In the genomic region with DNA sequence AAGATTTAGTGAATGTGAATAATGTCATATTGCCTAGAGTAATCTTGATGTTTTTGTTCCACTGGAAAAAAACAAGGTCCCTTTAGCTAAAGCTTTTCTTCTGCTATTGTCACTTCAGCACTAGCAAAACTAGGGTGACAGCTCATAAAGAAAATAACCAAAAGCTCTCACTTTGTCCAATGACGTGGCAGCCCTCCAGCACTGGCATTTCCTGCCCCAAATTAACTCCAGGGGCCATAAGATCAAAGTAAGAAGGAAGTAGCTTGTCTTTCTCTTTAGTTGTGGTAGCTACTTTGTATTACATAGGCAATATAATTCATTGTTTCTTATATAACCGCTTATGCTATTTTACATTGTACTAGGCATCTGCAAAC, we compare ENCODE assay signal across 8 cellular contexts. TPM values are rescaled to one million over a fixed set of nuclear protein-coding genes. Genes with fewer than 3 reads are reported as not detected.
A peak's percentile ranks its signal among the peaks of the same experiment; 100 is the strongest.
DNase-seq lines count a peak whose midpoint lies in the region; ATAC-seq, FAIRE-seq and TF ChIP-seq lines count a peak whose summit lies in the region.

No MANE protein-coding gene starts in this region.

- peak; percentile 96 for ATAC-seq in GM19438 (IDR thresholded peaks at IDR 0.05; ENCODE audit: low read depth, unreplicated experiment)
- peak; percentile 96 for ATAC-seq in HG03439 (IDR thresholded peaks at IDR 0.05; ENCODE audit: unreplicated experiment)
- ATAC-seq in K562, result peak; percentile 67
- ATAC-seq in mucosa of descending colon, result peak; percentile 73

- BruUV-seq in K562 (replicated peaks; lab: Mats Ljungman, UMichigan), result no TSS peak

- in situ Hi-C loops in K562 (cut with MboI), result no loop called here

- peak overlapping the region; percentile 40; the same call in 1 of the 3 replicates for H3K27ac ChIP-seq in K562 (ENCODE audit: extremely low read depth, low read depth, low read length)

- no peaks in the 10 kb centered on the region for H3K27me3 ChIP-seq in K562 (ENCODE audit: control insufficient read depth in 2 of 2, insufficient read depth in 2 of 2, low read length in 2 of 2)

- H3K27ac Mint-ChIP-seq in type B pancreatic cell, result peak overlapping the region; percentile 22

- intact Hi-C loops in K562 (cut with micrococcal nuclease), result no loop called here
- intact Hi-C loops in mucosa of descending colon (cut with DNase I, micrococcal nuclease), result no loop called here

- TF ChIP-seq POLR2A in K562 (conservative IDR thresholded peaks at IDR 0.05), result no peak

- no peaks in the 10 kb centered on the region for H3K9me3 Mint-ChIP-seq in type B pancreatic cell

- H4K20me1 ChIP-seq in K562 (replicated peaks; ENCODE audit: control insufficient read depth, insufficient read depth, low read length), result no peaks in the 10 kb centered on the region

- DNase-seq in Ammon's horn (ENCODE audit: low spot score), result peak; percentile 46
- peak; percentile 15 for DNase-seq in T-helper 9 cell
- peak in 1 of 4 experiments; percentile 40 for DNase-seq in K562 (ENCODE audit: extremely low read depth in 1 of 4, low spot score in 3 of 4)
- peak in 2 of 3 donors; percentile 40 for DNase-seq in mucosa of descending colon
- DNase-seq in type B pancreatic cell (ENCODE audit: extremely low spot score, unreplicated experiment), result no peak
- DNase-seq in iPS-NIHi7 (ENCODE audit: extremely low spot score), result no peak

- H3K9me1 ChIP-seq in K562 (ENCODE audit: control insufficient read depth, insufficient read depth, low read length), result no peaks in the 10 kb centered on the region

- POLR2A ChIA-PET in K562 (lab: Yijun Ruan, JAX), result interaction anchor here (1.0 to 1.6 kb wide), 5 partner anchors 8 to 72 kb away, joined by 3 to 5 read pairs (median 3); no protein-coding TSS in a partner anchor

- H3K9ac ChIP-seq in K562 (ENCODE audit: insufficient read depth in 1 of 2, low read depth in 2 of 2, low read length in 2 of 2), result no peak overlapping the region

- TF ChIP-seq CTCF in K562 (IDR thresholded peaks at IDR 0.05 in 2 of 3, conservative IDR thresholded peaks at IDR 0.05 in 1 of 3; ENCODE audit: insufficient read depth in 2 of 3, low read depth in 1 of 3, low read length in 3 of 3) (no peak), mucosa of descending colon (IDR thresholded peaks at IDR 0.05) (no peak), type B pancreatic cell (conservative IDR thresholded peaks at IDR 0.05) (no peak)

- H3K27me3 Mint-ChIP-seq in type B pancreatic cell, result no peaks in the 10 kb centered on the region

- H3K36me3 Mint-ChIP-seq in type B pancreatic cell, result no peaks in the 10 kb centered on the region

- no peak for TF ChIP-seq EP300 in K562 (IDR thresholded peaks at IDR 0.05; ENCODE audit: low read length)

- no peaks in the 10 kb centered on the region for H3K79me2 ChIP-seq in K562 (ENCODE audit: control insufficient read depth, insufficient read depth, low read length)

- no peak overlapping the region for H3K4me3 Mint-ChIP-seq in type B pancreatic cell

- CTCF ChIA-PET in K562 (lab: Yijun Ruan, JAX; ENCODE audit: low intra/inter-chr PET ratio), result no interaction called here

- peaks cover 5% of the 10 kb centered on the region for H3K4me1 Mint-ChIP-seq in type B pancreatic cell (ENCODE audit: unreplicated experiment)

- no peaks in the 10 kb centered on the region; a peak in 2 of 5 replicates for H3K4me1 ChIP-seq in K562 (replicated peaks in 1 of 2; ENCODE audit: control insufficient read depth in 2 of 2, insufficient read depth in 2 of 2, low read length in 2 of 2)
- peaks cover 9% of the 10 kb centered on the region for H3K4me1 ChIP-seq in mucosa of descending colon (ENCODE audit: low read depth)

- H3K9me3 ChIP-seq in K562 (replicated peaks; ENCODE audit: control insufficient read depth, insufficient read depth, low read depth, low read length) (no peaks in the 10 kb centered on the region), mucosa of descending colon (no peaks in the 10 kb centered on the region)

- no peaks in the 10 kb centered on the region for H3K36me3 ChIP-seq in K562 (ENCODE audit: control insufficient read depth, insufficient read depth, low read length)
- H3K36me3 ChIP-seq in mucosa of descending colon (ENCODE audit: low read depth), result no peaks in the 10 kb centered on the region

- peak overlapping the region; percentile 13; the same call in 1 of the 2 replicates for H2AFZ ChIP-seq in K562 (ENCODE audit: low read depth, low read length)

- TF ChIP-seq RAD21 in K562 (CRISPR knock-in tag; conservative IDR thresholded peaks at IDR 0.05 in 1 of 2, IDR thresholded peaks at IDR 0.05 in 1 of 2), result no peak

- H3K4me3 ChIP-seq in K562 (no peak overlapping the region), mucosa of descending colon (no peak overlapping the region)

- no peak overlapping the region for H3K4me2 ChIP-seq in K562 (ENCODE audit: insufficient read depth, low read length)

- 50% methylated on average over 2 of the region's 2 CpGs for WGBS in K562 (ENCODE audit: insufficient coverage, low coverage, missing lambda C conversion rate)

- FAIRE-seq in K562 (lab: Jason Lieb, UNC), result no peak

TF ChIP-seq in K562, 482 proteins besides CTCF, POLR2A, EP300 and RAD21:
- TF ChIP-seq CREM (IDR thresholded peaks at IDR 0.05; ENCODE audit: low read depth), result peak; percentile 20; the same call in 1 of the 2 replicates
- peak; percentile 42 for TF ChIP-seq MEIS2 (IDR thresholded peaks at IDR 0.05; ENCODE audit: partially characterized antibody)
- no peak for TF ChIP-seq GTF2A2 (tag; IDR thresholded peaks at IDR 0.05)
- peak; percentile 29; the same call in 1 of the 2 replicates for TF ChIP-seq GABPA (tag; conservative IDR thresholded peaks at IDR 0.05; ENCODE audit: low read depth)
- TF ChIP-seq, protein P1, sequence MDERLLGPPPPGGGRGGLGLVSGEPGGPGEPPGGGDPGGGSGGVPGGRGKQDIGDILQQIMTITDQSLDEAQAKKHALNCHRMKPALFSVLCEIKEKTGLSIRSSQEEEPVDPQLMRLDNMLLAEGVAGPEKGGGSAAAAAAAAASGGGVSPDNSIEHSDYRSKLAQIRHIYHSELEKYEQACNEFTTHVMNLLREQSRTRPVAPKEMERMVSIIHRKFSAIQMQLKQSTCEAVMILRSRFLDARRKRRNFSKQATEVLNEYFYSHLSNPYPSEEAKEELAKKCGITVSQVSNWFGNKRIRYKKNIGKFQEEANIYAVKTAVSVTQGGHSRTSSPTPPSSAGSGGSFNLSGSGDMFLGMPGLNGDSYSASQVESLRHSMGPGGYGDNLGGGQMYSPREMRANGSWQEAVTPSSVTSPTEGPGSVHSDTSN (CRISPR knock-in tag; IDR thresholded peaks at IDR 0.05; ENCODE audit: low read depth), result no peak
- TF ChIP-seq, protein P1 (tag; conservative IDR thresholded peaks at IDR 0.05; ENCODE audit: low read depth), result peak; percentile 59

RNA-seq across cellular contexts. Expression of a gene that starts 47.3 kb away (rescaled TPM):
- total RNA-seq in K562 (2011; cell fraction: chromatin; rRNA removed; ENCODE audit: low replicate concordance), result 0.21 TPM in 1 of 2 replicates, not detected in the other
- total RNA-seq in K562 (2011; cell fraction: nucleolus; rRNA removed), result 0.13 TPM in 1 of 2 replicates, not detected in the other
- 0.07 and 0.15 TPM in 2 replicates for total RNA-seq in K562 (2011; cell fraction: nucleoplasm; rRNA removed)
- total RNA-seq in K562 (2014; rRNA removed) (0.12 TPM in 1 of 2 replicates, not detected in the other), K562 (2014; rRNA removed; fragmentation: Illumina TruSeq; extraction: Trizol) (0.29 and 0.41 TPM in 2 replicates), K562 (2015; rRNA removed; fragmentation: Illumina TruSeq; extraction: Trizol) (0.11 and 0.18 TPM in 2 replicates), K562 (2021) (0.20 and 0.35 TPM in 2 replicates), mucosa of descending colon (under 1 TPM; 0.29 to 0.80 (median 0.73) TPM), type B pancreatic cell (ENCODE audit: low replicate concordance) (4.9 and 12.9 TPM in 2 replicates)
- polyA plus RNA-seq in K562 (2011; rRNA removed) (0.07 and 0.09 TPM in 2 replicates), K562 (2014; fragmentation: Illumina TruSeq; extraction: Trizol) (0.10 and 0.21 TPM in 2 replicates), K562 (2014; fragmentation: Nextera tagmentation; extraction: Ambion mirVana) (under 1 TPM; 0.20 to 1.00 TPM), K562 (2014; rRNA removed) (0.05 and 0.16 TPM in 2 replicates)
- polyA plus RNA-seq in K562 (2011; cell fraction: cytosol; rRNA removed), result 0.01 and 0.03 TPM in 2 replicates
- polyA plus RNA-seq in K562 (2011; cell fraction: nucleus; rRNA removed), result not detected in 2 replicates
- polyA plus RNA-seq in K562 (2012), result 0.08 and 0.10 TPM in 2 replicates
- polyA minus RNA-seq in K562 (2011; rRNA and poly(A)+ RNA removed), result 0.06 and 0.18 TPM in 2 replicates
- not detected in 2 replicates for polyA minus RNA-seq in K562 (2011; cell fraction: cytosol; rRNA and poly(A)+ RNA removed)
- 0.13 and 0.22 TPM in 2 replicates for polyA minus RNA-seq in K562 (2011; cell fraction: nucleus; rRNA and poly(A)+ RNA removed)

Comparison
In these comparisons a context has a peak if more than half of its experiments do, and no peak if none do; other contexts are left out.
1. DNase-seq: peak in Ammon's horn (single experiment), T-helper 9 cell (single experiment) and mucosa of descending colon (2 of 3); none in type B pancreatic cell (single experiment) and iPS-NIHi7 (single experiment).
2. Peak in every context shown above with its lines, with median percentiles within 50 percentile points of each other: ATAC-seq.